In the genomic region with DNA sequence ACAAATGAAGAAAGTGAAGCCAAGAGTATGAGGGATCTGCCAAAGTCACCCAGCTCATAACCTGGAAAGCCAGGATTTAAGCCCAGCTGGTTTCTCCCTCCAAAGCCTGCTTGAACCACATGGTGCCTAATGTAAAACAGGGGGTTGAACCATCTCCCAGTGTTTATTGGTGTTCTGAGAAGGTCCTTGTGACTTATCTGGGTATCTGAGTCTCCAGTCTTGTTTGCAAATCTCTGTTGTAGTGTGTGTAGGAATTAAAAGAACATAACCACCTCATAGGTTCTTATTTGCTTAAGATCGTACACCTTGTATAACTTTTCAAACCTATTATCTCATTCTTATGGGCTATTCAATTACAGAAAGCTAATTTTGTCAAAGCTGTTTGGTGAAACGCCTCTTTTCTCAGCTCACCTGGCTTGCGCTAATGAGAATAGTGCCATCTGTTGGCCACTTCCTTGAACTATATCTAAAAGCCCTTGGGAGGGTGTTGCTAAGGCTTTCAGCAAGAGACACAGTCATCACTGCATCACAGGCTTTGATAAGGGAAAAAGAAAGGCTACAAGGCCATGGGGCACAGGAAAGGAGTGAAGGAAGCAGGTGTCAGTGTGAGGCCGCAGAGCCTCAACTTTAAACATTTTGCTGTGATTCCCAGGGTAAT, we compare ENCODE assay signal across 8 cellular contexts. TPM values are rescaled to one million over a fixed set of nuclear protein-coding genes. Genes with fewer than 3 reads are reported as not detected.
DNase-seq lines count a peak whose midpoint lies in the region; ATAC-seq, FAIRE-seq and TF ChIP-seq lines count a peak whose summit lies in the region.

No MANE protein-coding gene starts in this region.

- WGBS in body of pancreas, 2 donors, result 0 to 2% methylated on average over 3 to 4 of the region's 4 CpGs

- H3K27me3 ChIP-seq in GM23338 (ENCODE audit: insufficient read depth), result no peaks in the 10 kb centered on the region
- H3K27me3 ChIP-seq in body of pancreas, result no peaks in the 10 kb centered on the region

- H3K27ac Mint-ChIP-seq in GM23338, result no peak overlapping the region

- peaks cover 2% of the 10 kb centered on the region for H3K27me3 Mint-ChIP-seq in GM23338 (ENCODE audit: insufficient read depth, low read depth, poor library complexity)

- H4K20me1 ChIP-seq in GM23338 (replicated peaks; ENCODE audit: insufficient read depth), result no peaks in the 10 kb centered on the region

- intact Hi-C loops in body of pancreas (cut with DNase I), result no loop called here

- TF ChIP-seq CTCF in GM23338 (conservative IDR thresholded peaks at IDR 0.05; ENCODE audit: low read depth in 2 of 2) (peak; percentile 67 to 71), LNCaP clone FGC (IDR thresholded peaks at IDR 0.05; ENCODE audit: control insufficient read depth, extremely low read depth, insufficient read depth) (peak; percentile 45), RWPE1 (conservative IDR thresholded peaks at IDR 0.05; ENCODE audit: low read depth) (peak; percentile 59), body of pancreas (IDR thresholded peaks at IDR 0.05) (peak; percentile 18 to 73 (median 40))

- peaks cover 6% of the 10 kb centered on the region; the same call in 2 of the 3 replicates for H3K4me1 Mint-ChIP-seq in GM23338

- FAIRE-seq in islet of Langerhans (lab: Jason Lieb, UNC), result peak; percentile 97

- no peaks in the 10 kb centered on the region for H3F3A ChIP-seq in GM23338 (replicated peaks; ENCODE audit: low read depth)

- H3K9me2 ChIP-seq in GM23338 (ENCODE audit: insufficient read depth), result no peaks in the 10 kb centered on the region

- H3K4me1 ChIP-seq in GM23338 (ENCODE audit: insufficient read depth) (no peaks in the 10 kb centered on the region), body of pancreas (no peaks in the 10 kb centered on the region)

- peaks cover 11% of the 10 kb centered on the region for H3K9me3 Mint-ChIP-seq in GM23338

- H3K4me3 ChIP-seq in GM23338, result no peak overlapping the region
- H3K4me3 ChIP-seq in LNCaP clone FGC (ENCODE audit: low read depth, low read length), result no peak overlapping the region
- H3K4me3 ChIP-seq in body of pancreas, result no peak overlapping the region

- peak; percentile 30 for DNase-seq in activated T-cell treated with anti-CD3 and anti-CD28 coated beads for 24 hours (ENCODE audit: low read depth)
- DNase-seq in activated T-cell treated with anti-CD3 and anti-CD28 coated beads, Interleukin-2, amount 50 U/mL, for 1 hour, result no peak
- peak; percentile 82 for DNase-seq in GM23338 (ENCODE audit: low spot score)
- DNase-seq in LNCaP clone FGC (ENCODE audit: low read depth), result peak; percentile 32
- peak; percentile 55 for DNase-seq in RWPE1 (ENCODE audit: low spot score)
- DNase-seq in body of pancreas, result peak; percentile 37 to 59 (median 51)
- peak; percentile 7 for DNase-seq in stimulated activated naive CD4-positive, alpha-beta T cell treated with Interleukin-2 at 50 U/mL for 16 hours (lab: John Stamatoyannopoulos, UW)

- CTCF ChIA-PET in RWPE1 (lab: Yijun Ruan, JAX), result interaction anchor here (0.5 to 0.7 kb wide), 3 partner anchors 118 to 576 kb away, joined by 3 to 4 read pairs (median 3); no protein-coding TSS in a partner anchor

- H3K4me2 ChIP-seq in GM23338, result no peak overlapping the region

- H3K36me3 ChIP-seq in GM23338 (ENCODE audit: insufficient read depth) (no peaks in the 10 kb centered on the region), body of pancreas (replicated peaks in 1 of 2; ENCODE audit: insufficient read depth in 1 of 2, low read depth in 2 of 2) (no peaks in the 10 kb centered on the region)

- ATAC-seq in GM23338 (peak; percentile 92), body of pancreas (peak; percentile 85)

- POLR2A ChIA-PET in RWPE1 (lab: Yijun Ruan, JAX; ENCODE audit: low non-redundant PET), result no interaction called here

- no peaks in the 10 kb centered on the region for H3K79me2 ChIP-seq in GM23338 (replicated peaks; ENCODE audit: insufficient read depth)

- H3K4me3 Mint-ChIP-seq in GM23338, result no peak overlapping the region

- H2AFZ ChIP-seq in GM23338, result no peak overlapping the region

- no peak for TF ChIP-seq POLR2A in body of pancreas (IDR thresholded peaks at IDR 0.05)

- H3K36me3 Mint-ChIP-seq in GM23338 (ENCODE audit: low read depth), result peaks cover 7% of the 10 kb centered on the region

- H3K27ac ChIP-seq in GM23338 (ENCODE audit: low read depth) (no peak overlapping the region), RWPE1 (no peak overlapping the region), body of pancreas (no peak overlapping the region)

- H3K9me3 ChIP-seq in body of pancreas, result no peaks in the 10 kb centered on the region

TF ChIP-seq in GM23338, 12 proteins besides CTCF, POLR2A, EP300 and RAD21:
- TF ChIP-seq EZH2phosphoT487 (IDR thresholded peaks at IDR 0.05; ENCODE audit: unreplicated experiment), result no peak
- TF ChIP-seq EZH2 (IDR thresholded peaks at IDR 0.05; ENCODE audit: low read depth, unreplicated experiment), result no peak

RNA-seq across cellular contexts. Expression of gene SMIM10L2B, which starts 12.2 kb away (rescaled TPM):
- total RNA-seq in GM23338 (2014; rRNA removed; shearing (Covaris generic)), result 4.1 and 5.2 TPM in 2 replicates
- polyA plus RNA-seq in GM23338 (2016; fragmentation: Nextera tagmentation; extraction: Ambion mirVana), result 1.4 and 2.0 TPM in 2 replicates
- total RNA-seq in body of pancreas, result 1 to 10 TPM; 1.0 to 2.3 TPM

RNA-seq across cellular contexts. Expression of gene ETDB, which starts 34.0 kb away (rescaled TPM):
- not detected in 2 replicates for total RNA-seq in GM23338 (2014; rRNA removed; shearing (Covaris generic))
- polyA plus RNA-seq in GM23338 (2016; fragmentation: Nextera tagmentation; extraction: Ambion mirVana), result not detected in 2 replicates
- total RNA-seq in body of pancreas, result not detected

RNA-seq across cellular contexts. Expression of gene RTL8A, which starts 34.4 kb away (rescaled TPM):
- total RNA-seq in GM23338 (2014; rRNA removed; shearing (Covaris generic)), result 15.6 and 17.2 TPM in 2 replicates
- 140 and 148 TPM in 2 replicates for polyA plus RNA-seq in GM23338 (2016; fragmentation: Nextera tagmentation; extraction: Ambion mirVana)
- 10 to 100 TPM in 1 of 2 donors, 1 to 10 TPM in 1; 8.2 to 18.7 TPM for total RNA-seq in body of pancreas

RNA-seq across cellular contexts. Expression of gene RTL8C, which starts 54.2 kb away (rescaled TPM):
- 34.4 and 37.4 TPM in 2 replicates for total RNA-seq in GM23338 (2014; rRNA removed; shearing (Covaris generic))
- polyA plus RNA-seq in GM23338 (2016; fragmentation: Nextera tagmentation; extraction: Ambion mirVana), result 110 and 112 TPM in 2 replicates
- total RNA-seq in body of pancreas, result 10 to 100 TPM; 30.9 to 60.6 TPM
